ENCODE assay signal across 8 cellular contexts in genomic region chr1:208207388-208208131, GRCh38. TPM values are rescaled to one million over a fixed set of nuclear protein-coding genes. Genes with fewer than 3 reads are reported as not detected.
DNase-seq lines count a peak whose midpoint lies in the region; ATAC-seq and TF ChIP-seq lines count a peak whose summit lies in the region.

No MANE protein-coding gene starts in this region.

- H3K9me3 ChIP-seq in right atrium auricular region = no peaks in the 10 kb centered on the region
- no peaks in the 10 kb centered on the region for H3K9me3 ChIP-seq in thyroid gland

- 26 to 35% methylated on average over 10 of the region's 10 CpGs for WGBS in thyroid gland, 2 donors

- H3K4me3 ChIP-seq in right atrium auricular region = no peak overlapping the region
- no peak overlapping the region for H3K4me3 ChIP-seq in thyroid gland (replicated peaks in 1 of 3)

- H3K27me3 ChIP-seq in right atrium auricular region = no peaks in the 10 kb centered on the region
- no peaks in the 10 kb centered on the region for H3K27me3 ChIP-seq in thyroid gland

- H3K4me1 ChIP-seq in right atrium auricular region (peaks cover 0 to 78% of the 10 kb centered on the region in 2 donors), thyroid gland (peaks cover 56 to 80% of the 10 kb centered on the region in 2 donors)

- TF ChIP-seq POLR2A in thyroid gland (IDR thresholded peaks at IDR 0.05) = no peak

- ATAC-seq in HG02588 (IDR thresholded peaks at IDR 0.05; ENCODE audit: unreplicated experiment) = no peak

- H3K36me3 ChIP-seq in right atrium auricular region = no peaks in the 10 kb centered on the region
- no peaks in the 10 kb centered on the region for H3K36me3 ChIP-seq in thyroid gland

- DNase-seq in HT-29 (ENCODE audit: low spot score) = peak; percentile 31
- peak; percentile 72 for DNase-seq in UCSD-AML1 (lab: John Stamatoyannopoulos, UW; ENCODE audit: unreplicated experiment)
- DNase-seq in right atrium auricular region (ENCODE audit: low spot score) = peak; percentile 88
- DNase-seq in thyroid gland = peak; percentile 83 to 85
- no peak for DNase-seq in NCI-H1930 (lab: John Stamatoyannopoulos, UW)
- no peak for DNase-seq in stimulated activated naive CD4-positive, alpha-beta T cell treated with Interleukin-2 at 50 U/mL for 16 hours (lab: John Stamatoyannopoulos, UW)
- no peak for DNase-seq in cortex of kidney (lab: John Stamatoyannopoulos, UW)

- intact Hi-C loops in thyroid gland (cut with DNase I) = no loop called here

- peak overlapping the region; percentile 64 to 72 for H3K27ac ChIP-seq in right atrium auricular region
- peak overlapping the region; percentile 54 to 82 (median 81) for H3K27ac ChIP-seq in thyroid gland

- TF ChIP-seq CTCF in right atrium auricular region (IDR thresholded peaks at IDR 0.05) (no peak), thyroid gland (IDR thresholded peaks at IDR 0.05) (no peak)

RNA-seq across cellular contexts. Expression of gene PLXNA2, which starts 36.6 kb away (rescaled TPM):
- total RNA-seq in HT-29 (2014; rRNA removed; shearing (Covaris generic)) = 21.1 and 25.5 TPM in 2 replicates
- total RNA-seq in right atrium auricular region (10 to 100 TPM; 10.8 to 23.8 TPM), thyroid gland (10 to 100 TPM; 12.2 to 45.7 (median 21.8) TPM)

Comparison
In these comparisons a context has a peak if more than half of its experiments do, and no peak if none do; other contexts are left out.
1. DNase-seq: peak in HT-29 (single experiment), UCSD-AML1 (single experiment), right atrium auricular region (single experiment) and thyroid gland (2 of 2); none in NCI-H1930 (0 of 2), stimulated activated naive CD4-positive, alpha-beta T cell treated with Interleukin-2 at 50 U/mL for 16 hours (single experiment) and cortex of kidney (single experiment).